In genomic region chr2:202635441-202636296, GRCh38 we compare ENCODE assay signal across 8 cellular contexts. TPM values are rescaled to one million over a fixed set of nuclear protein-coding genes. Genes with fewer than 3 reads are reported as not detected.
DNase-seq lines count a peak whose midpoint lies in the region; ATAC-seq and TF ChIP-seq lines count a peak whose summit lies in the region.

No MANE protein-coding gene starts in this region.

- H3K36me3 ChIP-seq in BJ (ENCODE audit: control insufficient read depth, insufficient read depth, low read length) = no peaks in the 10 kb centered on the region

- intact Hi-C loops in left colon (cut with DNase I, micrococcal nuclease) = no loop called here

- no peak for TF ChIP-seq CTCF in BJ (IDR thresholded peaks at IDR 0.05; ENCODE audit: insufficient read depth, low read depth, low read length)

- H3K4me3 ChIP-seq in BJ (ENCODE audit: low read depth, low read length) = peak overlapping the region; percentile 97

- DNase-seq in BJ (ENCODE audit: low read depth) = no peak
- peak; percentile 26 to 78 for DNase-seq in NCI-H446 (lab: John Stamatoyannopoulos, UW)
- peak; percentile 84 to 87 for DNase-seq in activated CD4-positive, alpha-beta T cell treated with anti-CD3 and anti-CD28 coated beads for 4 hours
- DNase-seq in left colon = peak; percentile 90
- DNase-seq in stimulated activated CD4-positive, alpha-beta T cell treated with anti-CD3 and anti-CD28 coated beads, Interleukin-2, amount 100 ng/mL, for 4 hours (ENCODE audit: low read depth) = peak; percentile 79

- TF ChIP-seq POLR2A in GM19099 (IDR thresholded peaks at IDR 0.05; ENCODE audit: extremely low read depth, insufficient read length, low read depth) = peak; percentile 64

- peak overlapping the region; percentile 84 for H3K27ac ChIP-seq in cingulate gyrus (ENCODE audit: low read depth, low read length)

- POLR2A ChIA-PET in BJ (lab: Charles Lee) = no interaction called here

- no peaks in the 10 kb centered on the region for H3K27me3 ChIP-seq in BJ (ENCODE audit: control insufficient read depth, insufficient read depth, low read length)

- ATAC-seq in HG03342 (IDR thresholded peaks at IDR 0.05; ENCODE audit: unreplicated experiment) = peak; percentile 62
- ATAC-seq in left colon = peak; percentile 74

- CTCF ChIA-PET in BJ (lab: Yijun Ruan, JAX) = interaction anchor here (0.6 kb wide), 1 partner anchor 63 kb away, joined by 3 read pairs; no protein-coding TSS in a partner anchor

RNA-seq across cellular contexts. Expression of gene FAM117B, which starts 0.9 kb away (rescaled TPM):
- 0.29 and 0.43 TPM in 2 replicates for polyA plus RNA-seq in BJ (2011; rRNA removed)
- 0.85 and 1.0 TPM in 2 replicates for polyA minus RNA-seq in BJ (2011; rRNA and poly(A)+ RNA removed)
- 10 to 100 TPM; 16.1 to 17.7 TPM for total RNA-seq in left colon
